In genomic region chr3:104846270-104846669, GRCh38 we compare ENCODE assay signal across 1 cellular context.
TF ChIP-seq lines count a peak whose summit lies in the region.

No MANE protein-coding gene starts in this region.

TF ChIP-seq in GM23338, 12 proteins besides CTCF, POLR2A, EP300 and RAD21 (continued from another document):
- TF ChIP-seq ZNF462 (CRISPR knock-in tag; IDR thresholded peaks at IDR 0.05) (no peak), POLR2AphosphoS5 (IDR thresholded peaks at IDR 0.05; ENCODE audit: low read depth) (no peak), ZNF331 (CRISPR knock-in tag; IDR thresholded peaks at IDR 0.05; ENCODE audit: low read depth) (no peak), JUNB (IDR thresholded peaks at IDR 0.05; ENCODE audit: unreplicated experiment) (no peak), NANOG (IDR thresholded peaks at IDR 0.05; ENCODE audit: borderline replicate concordance) (no peak), EZH2phosphoT487 (IDR thresholded peaks at IDR 0.05; ENCODE audit: unreplicated experiment) (no peak), ZNF114 (CRISPR knock-in tag; IDR thresholded peaks at IDR 0.05) (no peak), EZH2 (IDR thresholded peaks at IDR 0.05; ENCODE audit: low read depth, unreplicated experiment) (no peak), STAT1 (IDR thresholded peaks at IDR 0.05; ENCODE audit: unreplicated experiment) (no peak), REST (IDR thresholded peaks at IDR 0.05; ENCODE audit: unreplicated experiment) (no peak), CREB1 (CRISPR knock-in tag; IDR thresholded peaks at IDR 0.05; ENCODE audit: low read depth) (no peak)
TF ChIP-seq in GM23338: peak in this region for 0.
